ENCODE assay signal across 18 cellular contexts in the genomic region with DNA sequence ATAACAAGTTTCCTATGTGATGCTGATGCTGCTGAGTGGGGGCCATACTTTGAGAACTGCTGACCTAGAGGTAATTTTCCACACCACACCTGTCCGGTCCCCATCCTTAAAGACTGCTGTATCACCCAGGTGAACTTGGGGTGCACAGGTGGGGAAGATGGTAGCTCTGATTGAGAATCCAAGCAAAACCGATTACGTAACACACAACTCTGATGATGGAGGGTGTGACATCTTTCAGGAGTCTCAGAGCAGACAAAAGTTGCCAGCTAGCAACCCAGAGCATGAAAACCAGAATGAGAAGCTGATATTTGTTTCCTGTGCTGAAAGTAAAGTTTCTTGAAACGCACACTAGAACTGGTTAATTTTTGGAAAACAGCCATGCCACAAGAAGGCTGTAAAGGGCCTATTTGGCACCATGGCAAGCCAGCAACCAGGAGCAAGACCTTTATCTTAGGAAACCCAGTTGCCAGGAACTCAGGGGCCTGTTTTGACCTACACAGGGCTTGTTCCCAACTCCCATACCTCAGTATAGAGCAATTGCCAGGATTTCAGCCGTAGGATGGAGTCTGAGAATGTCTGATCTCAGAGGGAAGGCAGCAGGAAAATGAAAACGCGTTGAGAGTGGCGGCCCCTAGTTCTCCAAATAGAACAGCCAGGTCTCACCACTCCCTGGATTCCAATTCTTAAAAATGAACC. TPM values are rescaled to one million over a fixed set of nuclear protein-coding genes. Genes with fewer than 3 reads are reported as not detected.
A peak's percentile ranks its signal among the peaks of the same experiment; 100 is the strongest.
DNase-seq lines count a peak whose midpoint lies in the region; ATAC-seq and TF ChIP-seq lines count a peak whose summit lies in the region.
"Had no signal": no experiment of that assay in that cellular context is flagged by ENCODE, and none has a peak within 500 bp of the region (broad histone marks: within the 10 kb centered on the region; RNA-seq: fewer than 3 reads in every experiment).

No MANE protein-coding gene starts in this region.

- peak in 5 of 8 donors; percentile 45 to 75 (median 48) for ATAC-seq in heart right ventricle
- ATAC-seq in memory B cell (ENCODE audit: low read depth): no peak

- H3K4me1 ChIP-seq in heart right ventricle (peaks cover under 1 to 30% (median 16%) of the 10 kb centered on the region in 9 donors), right atrium auricular region (peaks cover 0 to 34% of the 10 kb centered on the region in 2 donors)

- H3K36me3 Mint-ChIP-seq in memory B cell: peaks cover 2% of the 10 kb centered on the region
- H3K36me3 Mint-ChIP-seq: CD4-positive, alpha-beta memory T cell had no signal

- H3K4me3 Mint-ChIP-seq in memory B cell: no peak overlapping the region
- H3K4me3 Mint-ChIP-seq: CD4-positive, alpha-beta memory T cell; H9 had no signal

- intact Hi-C loops in heart right ventricle (cut with DNase I): loop anchor here in 1 of 10 donors (10.0 kb wide), 1 partner anchor 185 kb away; no protein-coding TSS in a partner anchor

- H3K4me3 ChIP-seq in heart right ventricle (no peak overlapping the region), right atrium auricular region (no peak overlapping the region)
- H3K4me3 ChIP-seq: MG63 had no signal

- no peak for TF ChIP-seq CTCF in heart right ventricle (IDR thresholded peaks at IDR 0.05)
- TF ChIP-seq CTCF in right atrium auricular region (IDR thresholded peaks at IDR 0.05): no peak

- DNase-seq in heart right ventricle (no peak), right atrium auricular region (ENCODE audit: low spot score) (no peak), memory B cell (ENCODE audit: low spot score in 2 of 2) (no peak), RKO (ENCODE audit: low spot score) (no peak), HuH-7.5 (ENCODE audit: low spot score) (no peak)
- no peak for DNase-seq in activated CD4-positive, alpha-beta T cell treated with anti-CD3 and anti-CD28 coated beads, Interleukin-2, amount 50 U/mL, for 48 hours
- DNase-seq: Calu3; CD4-positive, alpha-beta memory T cell; DMS53; H9; MG63; NCI-H1092; NCI-H146; NCI-H2081; NCI-H510A; NCI-H774 had no signal

- H3K27ac Mint-ChIP-seq in memory B cell: peak overlapping the region; percentile 75
- H3K27ac Mint-ChIP-seq: H9 had no signal

- WGBS in heart right ventricle, 2 donors: 72 to 78% methylated on average over 8 of the region's 8 CpGs

- H3K27ac ChIP-seq in heart right ventricle: peak overlapping the region in 5 of 10 donors; percentile 4 to 68 (median 51)
- peak overlapping the region in 1 of 2 donors; percentile 15 for H3K27ac ChIP-seq in right atrium auricular region
- peak overlapping the region; percentile 34 for H3K27ac ChIP-seq in cingulate gyrus (ENCODE audit: low read depth, low read length)
- H3K27ac ChIP-seq in temporal lobe (ENCODE audit: low read depth, low read length): peak overlapping the region; percentile 62

- H3K4me1 Mint-ChIP-seq in memory B cell: peaks cover 23% of the 10 kb centered on the region

- no peaks in the 10 kb centered on the region for H3K9me3 ChIP-seq in heart right ventricle
- no peaks in the 10 kb centered on the region for H3K9me3 ChIP-seq in right atrium auricular region

- H3K27me3 Mint-ChIP-seq in memory B cell: no peaks in the 10 kb centered on the region
- H3K27me3 Mint-ChIP-seq: CD4-positive, alpha-beta memory T cell had no signal

- no peaks in the 10 kb centered on the region for H3K27me3 ChIP-seq in heart right ventricle
- no peaks in the 10 kb centered on the region for H3K27me3 ChIP-seq in right atrium auricular region
- H3K27me3 ChIP-seq: MG63 had no signal

- H3K36me3 ChIP-seq in heart right ventricle: no peaks in the 10 kb centered on the region
- H3K36me3 ChIP-seq in right atrium auricular region: no peaks in the 10 kb centered on the region
- H3K36me3 ChIP-seq: MG63 had no signal

- H3K9me3 Mint-ChIP-seq in memory B cell: no peaks in the 10 kb centered on the region
- H3K9me3 Mint-ChIP-seq: CD4-positive, alpha-beta memory T cell had no signal

RNA-seq across cellular contexts. Expression of gene TBC1D7, which starts 21.6 kb away (rescaled TPM):
- total RNA-seq in heart right ventricle (10 to 100 TPM; 21.7 to 42.6 (median 28.6) TPM), right atrium auricular region (10 to 100 TPM; 15.0 to 27.0 TPM), temporal lobe (18.2 TPM)
- polyA plus RNA-seq in heart right ventricle: 10 to 100 TPM; 17.3 to 19.3 TPM
